ENCODE assay signal across 1 cellular context in genomic region chr10:85039311-85039710, GRCh38.
TF ChIP-seq lines count a peak whose summit lies in the region.

No MANE protein-coding gene starts in this region.

TF ChIP-seq in SK-N-SH, 30 proteins besides CTCF, POLR2A, EP300 and RAD21 (continued from another document):
- TF ChIP-seq REST (IDR thresholded peaks at IDR 0.05; ENCODE audit: low read depth, low read length), result no peak
- TF ChIP-seq JUND (IDR thresholded peaks at IDR 0.05), result no peak
- TF ChIP-seq FOSL2 (IDR thresholded peaks at IDR 0.05; ENCODE audit: borderline replicate concordance, low read depth), result no peak
- TF ChIP-seq RFX5 (IDR thresholded peaks at IDR 0.05; ENCODE audit: low read length), result no peak
- no peak for TF ChIP-seq CHD2 (IDR thresholded peaks at IDR 0.05; ENCODE audit: low read length, partially characterized antibody)
- TF ChIP-seq POLR2AphosphoS5 (IDR thresholded peaks at IDR 0.05; ENCODE audit: low read depth, low read length), result no peak
- TF ChIP-seq FOXM1 (IDR thresholded peaks at IDR 0.05; ENCODE audit: low read depth), result no peak
- TF ChIP-seq SMC3 (IDR thresholded peaks at IDR 0.05; ENCODE audit: low read depth, low read length), result no peak
